In genomic region chr9:120951960-120952630, GRCh38 we compare ENCODE assay signal across 16 cellular contexts. TPM values are rescaled to one million over a fixed set of nuclear protein-coding genes. Genes with fewer than 3 reads are reported as not detected.
DNase-seq lines count a peak whose midpoint lies in the region; ATAC-seq and TF ChIP-seq lines count a peak whose summit lies in the region.
"Had no signal": no experiment of that assay in that cellular context is flagged by ENCODE, and none has a peak within 500 bp of the region (broad histone marks: within the 10 kb centered on the region; RNA-seq: fewer than 3 reads in every experiment).

No MANE protein-coding gene starts in this region.

- H2AFZ ChIP-seq in osteoblast (ENCODE audit: low read length), result peak overlapping the region; percentile 52

- DNase-seq in ascending aorta (ENCODE audit: low spot score in 2 of 2) (no peak), kidney glomerular epithelial cell (lab: John Stamatoyannopoulos, UW) (peak; percentile 67), osteoblast (ENCODE audit: insufficient read length, low spot score, missing footprints) (no peak), aorta (no peak), NCI-H774 (lab: John Stamatoyannopoulos, UW) (no peak), iPS-NIHi7 (ENCODE audit: extremely low spot score) (no peak), NCI-H2227 treated with DMSO at 0.1 percent for 48 hours (lab: John Stamatoyannopoulos, UW) (no peak)
- DNase-seq: CD4-positive, CD25-positive, alpha-beta regulatory T cell; DMS53; IMR-90; Kasumi-1; NCI-H1105 treated with DMSO at 0.1 percent for 48 hours; NCI-H187; NCI-H526 treated with DMSO at 0.1 percent for 48 hours; SHP77 had no signal

- H3K4me1 ChIP-seq in ascending aorta, result peaks cover 10 to 36% of the 10 kb centered on the region in 2 donors
- H3K4me1 ChIP-seq in osteoblast (ENCODE audit: insufficient read depth, low read length), result no peaks in the 10 kb centered on the region
- H3K4me1 ChIP-seq in aorta (ENCODE audit: control insufficient read depth in 1 of 2, insufficient read depth in 2 of 2, low read length in 2 of 2), result peaks cover 0 to 5% of the 10 kb centered on the region in 2 donors
- H3K4me1 ChIP-seq: HAP-1 had no signal

- H4K20me1 ChIP-seq in osteoblast (ENCODE audit: insufficient read depth, low read length), result no peaks in the 10 kb centered on the region

- H3K9me3 ChIP-seq in ascending aorta (no peaks in the 10 kb centered on the region), osteoblast (ENCODE audit: low read depth, low read length) (no peaks in the 10 kb centered on the region), aorta (ENCODE audit: control insufficient read depth, low read length) (no peaks in the 10 kb centered on the region)
- H3K9me3 ChIP-seq: HAP-1 had no signal

- no peak overlapping the region for H3K4me3 ChIP-seq in ascending aorta
- H3K4me3 ChIP-seq in osteoblast (ENCODE audit: insufficient read depth, low read length), result no peak overlapping the region
- H3K4me3 ChIP-seq in aorta (ENCODE audit: low read length in 2 of 2), result no peak overlapping the region
- H3K4me3 ChIP-seq: HAP-1 had no signal

- H3K36me3 ChIP-seq in ascending aorta, result no peaks in the 10 kb centered on the region
- H3K36me3 ChIP-seq in osteoblast (ENCODE audit: insufficient read depth, low read length), result no peaks in the 10 kb centered on the region
- H3K36me3 ChIP-seq in aorta (ENCODE audit: control insufficient read depth in 1 of 2, insufficient read depth in 2 of 2, low read length in 1 of 2), result no peaks in the 10 kb centered on the region
- H3K36me3 ChIP-seq: HAP-1 had no signal

- H3K27ac ChIP-seq in ascending aorta (peak overlapping the region; percentile 82 to 84), osteoblast (ENCODE audit: low read depth, low read length) (no peak overlapping the region), aorta (ENCODE audit: low read depth in 1 of 2, low read length in 2 of 2) (peak overlapping the region; percentile 33 to 46)

- TF ChIP-seq CTCF in ascending aorta (IDR thresholded peaks at IDR 0.05) (no peak), osteoblast (IDR thresholded peaks at IDR 0.05; ENCODE audit: extremely low read depth, low read depth, low read length) (no peak)

- ATAC-seq in aorta (ENCODE audit: low FRiP score), result no peak

- no peaks in the 10 kb centered on the region for H3K79me2 ChIP-seq in osteoblast (ENCODE audit: insufficient read depth, low read length)

- H3K27me3 ChIP-seq in ascending aorta (no peaks in the 10 kb centered on the region), osteoblast (ENCODE audit: insufficient read depth, low read length) (no peaks in the 10 kb centered on the region), aorta (ENCODE audit: control insufficient read depth in 1 of 2, insufficient read depth in 2 of 2, low read length in 1 of 2) (no peaks in the 10 kb centered on the region)

- 73 to 79% methylated on average over 9 of the region's 9 CpGs for WGBS in aorta, 2 donors

- intact Hi-C loops in ascending aorta (cut with DNase I) (no loop called here), aorta (cut with DNase I) (no loop called here)

- H3K4me2 ChIP-seq in osteoblast (ENCODE audit: insufficient read depth, low read length), result no peak overlapping the region

RNA-seq across cellular contexts. Expression of gene TRAF1, which starts 25.5 kb away (rescaled TPM):
- total RNA-seq in ascending aorta (16.7 TPM), osteoblast (0.88 and 1.8 TPM in 2 replicates), aorta (10 to 100 TPM; 19.8 to 25.7 TPM)
- polyA plus RNA-seq in aorta, result 10 to 100 TPM; 10.5 to 43.3 TPM
